In the genomic region with DNA sequence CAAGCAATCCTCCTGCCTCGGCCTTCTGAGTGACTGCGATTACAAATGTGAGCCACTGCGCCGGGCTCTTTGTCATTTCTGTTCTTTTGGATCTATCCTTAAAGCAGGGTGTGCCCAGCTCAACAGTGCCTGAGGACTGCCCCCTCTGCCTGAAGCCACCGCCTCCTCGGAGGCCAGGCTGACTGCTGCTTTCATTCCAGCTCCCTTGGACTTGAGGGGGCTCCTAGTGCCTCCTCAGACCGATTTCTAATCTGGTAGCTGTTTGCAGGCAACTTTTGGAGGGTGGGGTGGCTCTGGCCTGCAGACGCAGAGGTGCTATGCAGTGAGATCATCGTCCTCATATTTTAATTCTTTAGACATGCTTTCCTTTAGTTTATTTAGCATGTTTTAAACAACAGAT, we compare ENCODE assay signal across 23 cellular contexts. TPM values are rescaled to one million over a fixed set of nuclear protein-coding genes. Genes with fewer than 3 reads are reported as not detected.
DNase-seq lines count a peak whose midpoint lies in the region; ATAC-seq lines count a peak whose summit lies in the region.
"Had no signal": no experiment of that assay in that cellular context is flagged by ENCODE, and none has a peak within 500 bp of the region (broad histone marks: within the 10 kb centered on the region; RNA-seq: fewer than 3 reads in every experiment).

No MANE protein-coding gene starts in this region.

- H4K20me1 ChIP-seq in BLaER1 treated with 17β-estradiol and CSF1 and Interleukin-3, amounts not matched to agents 10 nM and 100 nM, result no peaks in the 10 kb centered on the region

- H3K36me3 ChIP-seq in BLaER1 treated with 17β-estradiol and CSF1 and Interleukin-3, amounts not matched to agents 10 nM and 100 nM, result no peaks in the 10 kb centered on the region
- H3K36me3 ChIP-seq in SK-N-MC (ENCODE audit: insufficient read depth, low read length), result no peaks in the 10 kb centered on the region
- H3K36me3 ChIP-seq in skeletal muscle tissue (ENCODE audit: control insufficient read depth in 3 of 3, insufficient read depth in 3 of 3, low read length in 3 of 3), result no peaks in the 10 kb centered on the region
- H3K36me3 ChIP-seq: prostate gland, thyroid gland had no signal

- peaks cover 8 to 14% (median 11%) of the 10 kb centered on the region in 11 experiments; a peak in 18 of 22 replicates for H3K9me3 ChIP-seq in BLaER1 treated with 17β-estradiol and CSF1 and Interleukin-3, amounts not matched to agents 10 nM and 100 nM (replicated peaks in 1 of 11)
- no peaks in the 10 kb centered on the region for H3K9me3 ChIP-seq in SK-N-MC (ENCODE audit: low read depth, low read length)
- H3K9me3 ChIP-seq in skeletal muscle tissue (ENCODE audit: control insufficient read depth in 3 of 3, low read length in 3 of 3), result no peaks in the 10 kb centered on the region
- H3K9me3 ChIP-seq: prostate gland, thyroid gland had no signal

- H3K4me2 ChIP-seq in BLaER1 treated with 17β-estradiol and CSF1 and Interleukin-3, amounts not matched to agents 10 nM and 100 nM, result peak overlapping the region in 10 of 11 experiments; percentile 67 to 93 (median 83); a peak in 20 of 22 replicates

- no peaks in the 10 kb centered on the region for H3K27me3 ChIP-seq in BLaER1 treated with 17β-estradiol and CSF1 and Interleukin-3, amounts not matched to agents 10 nM and 100 nM
- peaks cover 0 to 3% (median 0%) of the 10 kb centered on the region in 3 donors for H3K27me3 ChIP-seq in skeletal muscle tissue (ENCODE audit: control insufficient read depth in 3 of 3, insufficient read depth in 3 of 3, low read length in 3 of 3)
- H3K27me3 ChIP-seq: esophagus squamous epithelium, thyroid gland had no signal

- H3K4me3 ChIP-seq in BLaER1 treated with 17β-estradiol and CSF1 and Interleukin-3, amounts not matched to agents 10 nM and 100 nM, result no peak overlapping the region
- H3K4me3 ChIP-seq in SK-N-MC (no peak overlapping the region), skeletal muscle tissue (ENCODE audit: low read length in 3 of 3) (no peak overlapping the region)
- H3K4me3 ChIP-seq: esophagus squamous epithelium, prostate gland, thyroid gland had no signal

- H3K4me1 ChIP-seq in BLaER1 treated with 17β-estradiol and CSF1 and Interleukin-3, amounts not matched to agents 10 nM and 100 nM, result peaks cover 38 to 51% (median 48%) of the 10 kb centered on the region in 10 experiments
- peaks cover 39 to 42% (median 39%) of the 10 kb centered on the region in 3 donors for H3K4me1 ChIP-seq in skeletal muscle tissue (ENCODE audit: control insufficient read depth in 3 of 3, insufficient read depth in 3 of 3, low read length in 3 of 3)
- H3K4me1 ChIP-seq: prostate gland had no signal

- no peaks in the 10 kb centered on the region for H3K9me3 Mint-ChIP-seq in activated naive CD4-positive, alpha-beta T cell treated with anti-CD3 and anti-CD28 coated beads, Interleukin-2, amount 50 U/mL, for 72 hours
- H3K9me3 Mint-ChIP-seq: activated CD4-positive, alpha-beta T cell treated with anti-CD3 and anti-CD28 coated beads, Interleukin-2, amount 10 ng/mL, durations not matched to agents 24 days and 14 days; memory B cell; naive thymus-derived CD4-positive, alpha-beta T cell had no signal

- H3K9ac ChIP-seq in BLaER1 treated with 17β-estradiol and CSF1 and Interleukin-3, amounts not matched to agents 10 nM and 100 nM, result peak overlapping the region in 1 of 11 experiments; percentile 30; a peak in 1 of 22 replicates
- H3K9ac ChIP-seq in SK-N-MC (ENCODE audit: insufficient read length) (no peak overlapping the region), skeletal muscle tissue (ENCODE audit: low read depth in 1 of 3, low read length in 3 of 3) (no peak overlapping the region)

- H3K36me3 Mint-ChIP-seq in activated naive CD4-positive, alpha-beta T cell treated with anti-CD3 and anti-CD28 coated beads, Interleukin-2, amount 50 U/mL, for 72 hours, result no peaks in the 10 kb centered on the region
- H3K36me3 Mint-ChIP-seq: memory B cell; naive thymus-derived CD4-positive, alpha-beta T cell had no signal

- ATAC-seq in GM21526 (IDR thresholded peaks at IDR 0.05; ENCODE audit: low FRiP score, unreplicated experiment), result no peak
- no peak for ATAC-seq in activated naive CD4-positive, alpha-beta T cell treated with anti-CD3 and anti-CD28 coated beads, Interleukin-2, amount 50 U/mL, for 72 hours

- H3K27ac ChIP-seq in BLaER1 treated with 17β-estradiol and CSF1 and Interleukin-3, amounts not matched to agents 10 nM and 100 nM, result peak overlapping the region in 4 of 11 experiments; percentile 31 to 72 (median 56); a peak in 7 of 22 replicates
- H3K27ac ChIP-seq in SK-N-MC, result 0 out of 2 replicates have a peak overlapping the region, but pooled peaks have one; percentile 14
- H3K27ac ChIP-seq in skeletal muscle tissue (ENCODE audit: low read depth, low read length), result peak overlapping the region; percentile 20
- H3K27ac ChIP-seq: prostate gland had no signal

- DNase-seq in SK-N-MC (ENCODE audit: low read depth, low spot score) (no peak), hepatic stellate cell (ENCODE audit: low spot score) (peak; percentile 31), iPS-NIHi7 (ENCODE audit: extremely low spot score) (no peak), NCI-H2227 (lab: John Stamatoyannopoulos, UW; ENCODE audit: unreplicated experiment) (no peak)
- no peak for DNase-seq in activated naive CD4-positive, alpha-beta T cell treated with anti-CD3 and anti-CD28 coated beads, Interleukin-2, amount 50 U/mL, for 72 hours (ENCODE audit: low spot score in 2 of 2)
- DNase-seq: activated CD4-positive, alpha-beta T cell treated with anti-CD3 and anti-CD28 coated beads, Interleukin-2, amount 10 ng/mL, durations not matched to agents 24 days and 14 days; central memory CD4-positive, alpha-beta T cell; DND-41; effector CD8-positive, alpha-beta T cell; esophagus squamous epithelium; Kasumi-1; naive thymus-derived CD4-positive, alpha-beta T cell; NCI-H2081 treated with DMSO at 0.1 percent for 48 hours; NCI-H510A treated with DMSO at 0.1 percent for 48 hours; RPMI8226; stimulated activated CD4-positive, alpha-beta T cell treated with anti-CD3 and anti-CD28 coated beads, Interleukin-12 subunit alpha, Interleukin-12 subunit beta, amount 100 ng/mL, for 4 hours; SW 1271 had no signal

- H3K27ac Mint-ChIP-seq in activated naive CD4-positive, alpha-beta T cell treated with anti-CD3 and anti-CD28 coated beads, Interleukin-2, amount 50 U/mL, for 72 hours, result peak overlapping the region in 1 of 2 donors; percentile 44
- H3K27ac Mint-ChIP-seq: activated CD4-positive, alpha-beta T cell treated with anti-CD3 and anti-CD28 coated beads, Interleukin-2, amount 10 ng/mL, durations not matched to agents 24 days and 14 days; memory B cell; naive thymus-derived CD4-positive, alpha-beta T cell had no signal

RNA-seq across cellular contexts. Expression of gene KLF11, which starts 35.9 kb away (rescaled TPM):
- total RNA-seq in skeletal muscle tissue, result 11.5 TPM
- total RNA-seq in activated naive CD4-positive, alpha-beta T cell treated with anti-CD3 and anti-CD28 coated beads, Interleukin-2, amount 50 U/mL, for 72 hours, result 1 to 10 TPM; 1.1 to 7.5 TPM

RNA-seq across cellular contexts. Expression of gene GRHL1, which starts 55.9 kb away (rescaled TPM):
- under 0.01 TPM for total RNA-seq in skeletal muscle tissue
- under 1 TPM; 0.59 to 0.88 TPM for total RNA-seq in activated naive CD4-positive, alpha-beta T cell treated with anti-CD3 and anti-CD28 coated beads, Interleukin-2, amount 50 U/mL, for 72 hours
